Comparison of ENCODE assay signal across 18 cellular contexts in genomic region chr7:148521271-148521670, GRCh38.
"Had no signal": no experiment of that assay in that cellular context is flagged by ENCODE, and none has a peak within 500 bp of the region (broad histone marks: within the 10 kb centered on the region; RNA-seq: fewer than 3 reads in every experiment).

No MANE protein-coding gene starts in this region.

- H3K4me3 ChIP-seq: left ventricle myocardium inferior, lung, mucosa of descending colon, thoracic aorta, upper lobe of left lung had no signal

- H3K36me3 ChIP-seq: left ventricle myocardium inferior, thoracic aorta, upper lobe of left lung had no signal

- ATAC-seq: activated T-cell treated with anti-CD3 and anti-CD28 coated beads, Interleukin-2, amount 50 U/mL, for 4 hours; activated T-helper 17 cell treated with anti-CD3 and anti-CD28 coated beads, Interleukin-2, amount 50 U/mL, for 72 hours; mucosa of descending colon; natural killer cell treated with Interleukin-12 subunit alpha and Interleukin-12 subunit beta and Interleukin-15 and Interleukin-18, amount 100 ng/mL, for 72 hours; right cardiac atrium had no signal

- H3K27ac ChIP-seq: epithelial cell of prostate, left ventricle myocardium inferior, thoracic aorta, upper lobe of left lung had no signal

- H3K4me1 ChIP-seq: left ventricle myocardium inferior, upper lobe of left lung had no signal

- DNase-seq: activated CD4-positive, alpha-beta memory T cell treated with anti-CD3 and anti-CD28 coated beads for 36 hours; activated CD4-positive, alpha-beta T cell treated with anti-CD3 and anti-CD28 coated beads, Interleukin-2, amount 10 ng/mL, durations not matched to agents 24 days and 14 days; activated CD4-positive, CD25-positive, alpha-beta regulatory T cell treated with anti-CD3 and anti-CD28 coated beads, Interleukin-2, amount 50 U/mL, for 72 hours; activated gamma-delta T cell treated with Interleukin-2 at 50 U/mL for 16 hours; activated T-cell treated with anti-CD3 and anti-CD28 coated beads, Interleukin-2, amount 50 U/mL, for 4 hours; dermis blood vessel endothelial cell; effector CD4-positive, alpha-beta T cell; left ventricle myocardium inferior; mucosa of descending colon; posterior cingulate gyrus; right cardiac atrium; stimulated activated CD4-positive, alpha-beta T cell treated with anti-CD3 and anti-CD28 coated beads, Interleukin-4, amount 100 ng/mL, for 1 hour; upper lobe of left lung had no signal

- H3K27me3 ChIP-seq: upper lobe of left lung had no signal

- H3K9me3 ChIP-seq: left ventricle myocardium inferior, mucosa of descending colon, thoracic aorta, upper lobe of left lung had no signal
